1 cellular context compared by ENCODE assay signal in genomic region chr7:18552943-18553584, GRCh38.
TF ChIP-seq lines count a peak whose summit lies in the region.

No MANE protein-coding gene starts in this region.

TF ChIP-seq in HEK293, 187 proteins besides CTCF, POLR2A, EP300 and RAD21 (continued from another document and continues in another):
- no peak for TF ChIP-seq ZNF148 (tag by site-specific recombination; IDR thresholded peaks at IDR 0.05; ENCODE audit: borderline replicate concordance)
- no peak for TF ChIP-seq YY1 (tag by site-specific recombination; IDR thresholded peaks at IDR 0.05)
- no peak for TF ChIP-seq ZNF529 (tag by site-specific recombination; IDR thresholded peaks at IDR 0.05; ENCODE audit: insufficient replicate concordance)
- TF ChIP-seq ZSCAN5A (tag by site-specific recombination; IDR thresholded peaks at IDR 0.05): no peak
- TF ChIP-seq PRDM6 (tag by site-specific recombination; IDR thresholded peaks at IDR 0.05): peak; percentile 42; the same call in 1 of the 2 replicates
- no peak for TF ChIP-seq ZBTB49 (tag by site-specific recombination; IDR thresholded peaks at IDR 0.05; ENCODE audit: low read depth)
- TF ChIP-seq GLI4 (tag by site-specific recombination; IDR thresholded peaks at IDR 0.05): no peak
- TF ChIP-seq REST (tag by site-specific recombination; IDR thresholded peaks at IDR 0.05): no peak
- no peak for TF ChIP-seq REPIN1 (tag by site-specific recombination; IDR thresholded peaks at IDR 0.05; ENCODE audit: low read depth)
- TF ChIP-seq KLF9 (tag by site-specific recombination; IDR thresholded peaks at IDR 0.05; ENCODE audit: low read depth): no peak
- TF ChIP-seq ZXDB (tag by site-specific recombination; IDR thresholded peaks at IDR 0.05): peak; percentile 38; the same call in 1 of the 2 replicates
- no peak; the same call in 1 of the 2 replicates for TF ChIP-seq GLIS1 (tag by site-specific recombination; IDR thresholded peaks at IDR 0.05)
- peak; percentile 50 for TF ChIP-seq OSR2 (tag by site-specific recombination; IDR thresholded peaks at IDR 0.05)
- TF ChIP-seq FEZF1 (tag by site-specific recombination; IDR thresholded peaks at IDR 0.05): peak; percentile 42; the same call in 1 of the 2 replicates
- no peak for TF ChIP-seq ZNF175 (tag by site-specific recombination; IDR thresholded peaks at IDR 0.05)
- no peak for TF ChIP-seq PRDM2 (tag by site-specific recombination; IDR thresholded peaks at IDR 0.05; ENCODE audit: borderline replicate concordance)
- TF ChIP-seq ZNF2 (tag by site-specific recombination; IDR thresholded peaks at IDR 0.05): no peak
- TF ChIP-seq ZNF513 (tag by site-specific recombination; IDR thresholded peaks at IDR 0.05): no peak
- no peak for TF ChIP-seq ZNF202 (tag by site-specific recombination; IDR thresholded peaks at IDR 0.05; ENCODE audit: borderline replicate concordance)
- no peak for TF ChIP-seq TRIM28 (IDR thresholded peaks at IDR 0.05; ENCODE audit: borderline replicate concordance, low read length)
- TF ChIP-seq ZSCAN18 (tag by site-specific recombination; IDR thresholded peaks at IDR 0.05): no peak
- no peak for TF ChIP-seq MZF1 (tag by site-specific recombination; IDR thresholded peaks at IDR 0.05; ENCODE audit: borderline replicate concordance)
- TF ChIP-seq SP3 (tag by site-specific recombination; IDR thresholded peaks at IDR 0.05): no peak
- TF ChIP-seq INSM2 (tag by site-specific recombination; IDR thresholded peaks at IDR 0.05): no peak
- TF ChIP-seq ZNF133 (tag by site-specific recombination; IDR thresholded peaks at IDR 0.05): no peak
- no peak for TF ChIP-seq ZNF544 (tag by site-specific recombination; IDR thresholded peaks at IDR 0.05)
- TF ChIP-seq ZNF580 (tag by site-specific recombination; IDR thresholded peaks at IDR 0.05): peak; percentile 70; the same call in 1 of the 2 replicates
- no peak for TF ChIP-seq ZNF362 (tag by site-specific recombination; IDR thresholded peaks at IDR 0.05)
- TF ChIP-seq ZBTB20 (tag by site-specific recombination; IDR thresholded peaks at IDR 0.05): no peak
